In the genomic region with DNA sequence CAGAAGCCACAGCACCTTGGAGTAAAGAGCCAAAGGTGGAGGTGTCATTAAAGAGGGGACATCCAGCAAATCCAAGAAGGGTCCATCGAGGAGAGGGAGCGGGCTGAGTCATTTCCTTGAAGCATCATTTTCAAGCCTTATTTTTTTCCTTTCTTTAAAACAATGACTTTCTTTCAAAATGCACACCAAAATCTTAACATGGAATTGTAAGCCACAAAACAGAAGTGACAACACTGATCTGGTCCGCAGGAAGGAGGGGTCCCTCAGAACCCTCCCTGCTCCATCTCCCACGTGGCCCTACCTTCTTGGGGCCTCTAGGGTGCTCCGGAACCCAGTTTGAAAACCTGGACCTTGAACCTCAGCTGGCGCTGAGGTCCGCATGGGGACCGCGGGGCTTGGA, we compare ENCODE assay signal across 19 cellular contexts. TPM values are rescaled to one million over a fixed set of nuclear protein-coding genes. Genes with fewer than 3 reads are reported as not detected.
A peak's percentile ranks its signal among the peaks of the same experiment; 100 is the strongest.
DNase-seq lines count a peak whose midpoint lies in the region; ATAC-seq, FAIRE-seq and TF ChIP-seq lines count a peak whose summit lies in the region.
"Had no signal": no experiment of that assay in that cellular context is flagged by ENCODE, and none has a peak within 500 bp of the region (broad histone marks: within the 10 kb centered on the region; RNA-seq: fewer than 3 reads in every experiment).

No MANE protein-coding gene starts in this region.

- no peak for TF ChIP-seq EP300 in gastroesophageal sphincter (IDR thresholded peaks at IDR 0.05)

- peak; percentile 18 for DNase-seq in Caki2 (ENCODE audit: low read depth)
- no peak for DNase-seq in Peyer's patch
- no peak for DNase-seq in gastrocnemius medialis
- DNase-seq in NCI-H2029 (lab: John Stamatoyannopoulos, UW), result no peak
- no peak for DNase-seq in RCC 7860 (ENCODE audit: low spot score)
- DNase-seq: activated CD8-positive, alpha-beta memory T cell treated with anti-CD3 and anti-CD28 coated beads, Interleukin-2, amount 10 ng/mL, durations not matched to agents 7 days and 5 days; amygdala; COR-L47; effector CD4-positive, alpha-beta T cell; NCI-H2107; NCI-H82; stimulated activated naive CD4-positive, alpha-beta T cell treated with Interleukin-2 at 50 U/mL for 16 hours had no signal

- intact Hi-C loops in gastrocnemius medialis (cut with DNase I; ENCODE audit: low total_unique reads), result no loop called here

- no peak for FAIRE-seq in RCC 7860 (lab: Jason Lieb, UNC)

- no peaks in the 10 kb centered on the region for H3K9me3 ChIP-seq in Peyer's patch
- H3K9me3 ChIP-seq in gastroesophageal sphincter, result no peaks in the 10 kb centered on the region
- H3K9me3 ChIP-seq in gastrocnemius medialis, result no peaks in the 10 kb centered on the region
- H3K9me3 ChIP-seq: SJSA1 had no signal

- H3K27ac ChIP-seq in Peyer's patch (peak overlapping the region; percentile 31 to 66 (median 56)), gastroesophageal sphincter (peak overlapping the region in 3 of 4 donors; percentile 90 to 95 (median 92)), gastrocnemius medialis (peak overlapping the region; percentile 46 to 93 (median 86))

- 37 to 51% methylated on average over 3 to 4 of the region's 9 CpGs for WGBS in gastroesophageal sphincter (ENCODE audit: low coverage in 1 of 2), 2 donors

- H3K4me1 ChIP-seq in Peyer's patch (peaks cover 0 to 71% (median 13%) of the 10 kb centered on the region in 4 donors), gastroesophageal sphincter (peaks cover 5 to 75% (median 59%) of the 10 kb centered on the region in 3 donors), gastrocnemius medialis (peaks cover 54 to 70% of the 10 kb centered on the region in 2 donors)

- in situ Hi-C loops in Caki2 (cut with HindIII; ENCODE audit: low pct_unique_long_range_greater_than_20kb, low sequenced_read_pairs) (no loop called here), gastrocnemius medialis (cut with MboI; ENCODE audit: low sequenced_read_pairs in 4 of 4) (no loop called here)

- H3K4me3 ChIP-seq in Peyer's patch, result no peak overlapping the region
- no peak overlapping the region for H3K4me3 ChIP-seq in gastroesophageal sphincter
- no peak overlapping the region for H3K4me3 ChIP-seq in gastrocnemius medialis
- H3K4me3 ChIP-seq: SJSA1 had no signal

- H3K27me3 ChIP-seq in Peyer's patch (no peaks in the 10 kb centered on the region), gastroesophageal sphincter (no peaks in the 10 kb centered on the region), gastrocnemius medialis (no peaks in the 10 kb centered on the region)
- H3K27me3 ChIP-seq: SJSA1 had no signal

- no peak for ATAC-seq in gastroesophageal sphincter
- ATAC-seq in gastrocnemius medialis, result no peak
- ATAC-seq in HG02798 (IDR thresholded peaks at IDR 0.05; ENCODE audit: poor library complexity, unreplicated experiment), result no peak
- ATAC-seq: activated CD8-positive, alpha-beta memory T cell treated with anti-CD3 and anti-CD28 coated beads, Interleukin-2, amount 10 ng/mL, durations not matched to agents 7 days and 5 days; sciatic nerve had no signal

- TF ChIP-seq CTCF in Peyer's patch (IDR thresholded peaks at IDR 0.05) (no peak), gastroesophageal sphincter (IDR thresholded peaks at IDR 0.05) (no peak), gastrocnemius medialis (IDR thresholded peaks at IDR 0.05 in 4 of 5, conservative IDR thresholded peaks at IDR 0.05 in 1 of 5) (no peak)

- TF ChIP-seq POLR2A in Peyer's patch (IDR thresholded peaks at IDR 0.05) (no peak), gastroesophageal sphincter (IDR thresholded peaks at IDR 0.05) (no peak), gastrocnemius medialis (IDR thresholded peaks at IDR 0.05) (no peak)

- peaks cover 0 to 14% (median 0%) of the 10 kb centered on the region in 3 donors for H3K36me3 ChIP-seq in Peyer's patch
- H3K36me3 ChIP-seq in gastroesophageal sphincter, result peaks cover 0 to 29% of the 10 kb centered on the region in 2 donors
- peaks cover 0 to 5% of the 10 kb centered on the region in 2 donors for H3K36me3 ChIP-seq in gastrocnemius medialis
- H3K36me3 ChIP-seq: SJSA1 had no signal

RNA-seq across cellular contexts. Expression of a gene that starts 14.8 kb away (rescaled TPM):
- 489 and 550 TPM in 2 replicates for total RNA-seq in Caki2 (2014; rRNA removed; shearing (Covaris generic); ENCODE audit: low replicate concordance)
- total RNA-seq in Peyer's patch (100 to 1,000 TPM in 2 of 4 donors, 10 to 100 TPM in 2; 34.7 to 179 (median 108) TPM), gastroesophageal sphincter (100 to 1,000 TPM; 115 to 211 (median 186) TPM), gastrocnemius medialis (100 to 1,000 TPM in 1 of 4 donors, 10 to 100 TPM in 3; 28.5 to 108 (median 67.0) TPM)
- total RNA-seq: myocyte had no signal

RNA-seq across cellular contexts. Expression of a gene that starts 40.7 kb away (rescaled TPM):
- total RNA-seq in Caki2 (2014; rRNA removed; shearing (Covaris generic); ENCODE audit: low replicate concordance), result not detected in 2 replicates
- not detected for total RNA-seq in Peyer's patch
- total RNA-seq in gastroesophageal sphincter, result not detected
- total RNA-seq in gastrocnemius medialis, result not detected
- total RNA-seq: activated CD8-positive, alpha-beta memory T cell treated with anti-CD3 and anti-CD28 coated beads, Interleukin-2, amount 10 ng/mL, durations not matched to agents 7 days and 5 days; H7; MCF 10A; myocyte; sciatic nerve; SJSA1 had no signal
